Comparison of ENCODE assay signal across 17 cellular contexts in the genomic region with DNA sequence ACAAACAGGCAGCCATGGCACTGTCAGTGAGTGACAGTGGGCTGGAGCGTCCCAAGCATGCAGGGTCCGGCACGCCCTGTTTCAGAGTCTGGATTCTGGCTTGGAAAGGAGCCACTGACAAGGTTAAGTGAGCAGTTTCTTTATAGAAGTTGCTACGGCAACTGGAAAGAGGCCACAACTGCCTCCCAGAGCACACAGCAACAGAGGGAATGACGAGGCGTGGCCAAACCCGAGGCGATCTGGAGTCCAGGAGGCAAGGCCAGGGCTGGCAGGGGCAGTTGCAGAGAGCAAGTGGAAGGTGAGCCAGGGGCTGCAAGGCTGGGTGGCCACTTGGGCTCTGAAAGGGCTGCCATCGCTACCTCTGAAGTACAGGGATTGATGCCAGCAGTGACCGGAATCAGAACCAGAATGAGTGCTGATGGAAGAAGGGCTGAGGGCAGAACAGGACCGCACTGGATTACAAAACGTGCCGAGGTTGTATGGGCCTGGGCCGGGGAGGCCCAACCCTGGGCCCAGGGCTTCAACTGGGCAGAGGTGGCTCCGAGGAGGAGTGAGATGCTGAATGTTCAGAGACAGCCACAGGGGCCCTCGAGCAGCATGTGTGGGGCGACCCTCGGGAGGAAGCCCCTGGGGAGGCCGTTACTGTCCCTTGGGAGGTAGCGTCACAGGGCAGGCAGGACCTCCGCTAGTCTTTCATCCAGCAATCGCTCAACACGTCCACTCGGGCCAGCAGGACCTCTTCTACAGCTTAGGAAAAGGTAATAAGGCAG. TPM values are rescaled to one million over a fixed set of nuclear protein-coding genes. Genes with fewer than 3 reads are reported as not detected.
DNase-seq lines count a peak whose midpoint lies in the region; ATAC-seq, FAIRE-seq and TF ChIP-seq lines count a peak whose summit lies in the region.
"Had no signal": no experiment of that assay in that cellular context is flagged by ENCODE, and none has a peak within 500 bp of the region (broad histone marks: within the 10 kb centered on the region; RNA-seq: fewer than 3 reads in every experiment).

No MANE protein-coding gene starts in this region.

- peaks cover 2% of the 10 kb centered on the region for H3K79me2 ChIP-seq in HepG2 (ENCODE audit: insufficient read depth, low read length)

- TF ChIP-seq RAD21 in HepG2 (CRISPR knock-in tag; IDR thresholded peaks at IDR 0.05) = no peak

- TF ChIP-seq EP300 in HepG2 (IDR thresholded peaks at IDR 0.05; ENCODE audit: low read depth in 2 of 2, low read length in 2 of 2) = no peak
- no peak for TF ChIP-seq EP300 in HepG2 (CRISPR knock-in tag; IDR thresholded peaks at IDR 0.05; ENCODE audit: borderline replicate concordance)
- TF ChIP-seq EP300 in transverse colon (IDR thresholded peaks at IDR 0.05; ENCODE audit: low read depth) = no peak

- peaks cover 10% of the 10 kb centered on the region for H3K9me3 Mint-ChIP-seq in endodermal cell
- H3K9me3 Mint-ChIP-seq: activated T-cell treated with anti-CD3 and anti-CD28 coated beads, Interleukin-2, amount 50 U/mL, for 24 hours; GM23338; stimulated activated naive CD8-positive, alpha-beta T cell treated with anti-CD3 and anti-CD28 coated beads, Interleukin-15, amount 100 ng/mL, for 72 hours had no signal

- peaks cover 54% of the 10 kb centered on the region for H3K36me3 Mint-ChIP-seq in endodermal cell (ENCODE audit: low read depth)

- no peak for TF ChIP-seq CTCF in endodermal cell (conservative IDR thresholded peaks at IDR 0.05)
- TF ChIP-seq CTCF in HepG2 (CRISPR knock-in tag; IDR thresholded peaks at IDR 0.05) = no peak
- TF ChIP-seq CTCF in transverse colon (IDR thresholded peaks at IDR 0.05) = no peak

- no TSS peak for BruUV-seq in HepG2 (replicated peaks; lab: Mats Ljungman, UMichigan)

- CTCF ChIA-PET in HepG2 (lab: Yijun Ruan, JAX; ENCODE audit: low intra/inter-chr PET ratio, low total read pairs) = no interaction called here

- in situ Hi-C loops in HepG2 (cut with HindIII; ENCODE audit: extremely low pct_ligation_motif_present, low pct_unique_long_range_greater_than_20kb) = no loop called here
- in situ Hi-C loops in transverse colon (cut with MboI; ENCODE audit: low pct_ligation_motif_present in 1 of 4, low pct_unique_long_range_greater_than_20kb in 1 of 4, low sequenced_read_pairs in 3 of 4) = no loop called here
- in situ Hi-C loops in HAP-1 (cut with MboI; ENCODE audit: low sequenced_read_pairs) = no loop called here

- 92 to 95% methylated on average over 21 to 24 of the region's 24 CpGs for WGBS in endodermal cell (ENCODE audit: insufficient coverage in 1 of 2, insufficient read length in 1 of 2), 2 experiments
- 92% methylated on average over 21 of the region's 24 CpGs for WGBS in HepG2 (ENCODE audit: low lambda C conversion rate)
- WGBS in transverse colon (ENCODE audit: low coverage in 1 of 2), 2 donors = 66 to 87% methylated on average over 7 to 24 of the region's 24 CpGs

- H4K20me1 ChIP-seq in HepG2 (ENCODE audit: insufficient read depth, low read length) = peaks cover 4% of the 10 kb centered on the region; the same call in 1 of the 2 replicates

- no peak overlapping the region for H2AFZ ChIP-seq in HepG2 (ENCODE audit: low read length)
- H2AFZ ChIP-seq: GM23338 had no signal

- H3K4me3 ChIP-seq in endodermal cell (ENCODE audit: low read length) (no peak overlapping the region), HepG2 (replicated peaks in 1 of 3; ENCODE audit: insufficient read depth in 1 of 3, low read depth in 2 of 3, low read length in 3 of 3) (no peak overlapping the region), transverse colon (no peak overlapping the region), HAP-1 (no peak overlapping the region)
- H3K4me3 ChIP-seq: GM23338 had no signal

- peak overlapping the region; percentile 6 for H3K27ac Mint-ChIP-seq in endodermal cell
- H3K27ac Mint-ChIP-seq: activated T-cell treated with anti-CD3 and anti-CD28 coated beads, Interleukin-2, amount 50 U/mL, for 24 hours; GM23338 had no signal

- intact Hi-C loops in Right ventricle myocardium inferior (cut with DNase I) = no loop called here
- intact Hi-C loops in left cardiac atrium (cut with DNase I) = no loop called here
- intact Hi-C loops in HepG2 (cut with micrococcal nuclease; ENCODE audit: unreplicated experiment) = no loop called here
- intact Hi-C loops in transverse colon (cut with DNase I; ENCODE audit: low total_unique reads) = no loop called here

- H3K27me3 ChIP-seq in endodermal cell (ENCODE audit: control insufficient read depth, insufficient read depth, low read length, poor library complexity, severe bottlenecking) = no peaks in the 10 kb centered on the region
- no peaks in the 10 kb centered on the region for H3K27me3 ChIP-seq in HepG2 (ENCODE audit: control insufficient read depth in 1 of 2, insufficient read depth in 2 of 2, low read length in 2 of 2)
- no peaks in the 10 kb centered on the region for H3K27me3 ChIP-seq in transverse colon
- no peaks in the 10 kb centered on the region for H3K27me3 ChIP-seq in HAP-1 (ENCODE audit: low read depth)

- FAIRE-seq in HepG2 (lab: Jason Lieb, UNC) (no peak), GM12891 (lab: Jason Lieb, UNC) (no peak)

- POLR2A ChIA-PET in HepG2 (lab: Yijun Ruan, JAX) = no interaction called here

- no peak overlapping the region for H3K4me3 Mint-ChIP-seq in endodermal cell
- H3K4me3 Mint-ChIP-seq: activated T-cell treated with anti-CD3 and anti-CD28 coated beads, Interleukin-2, amount 50 U/mL, for 24 hours; GM23338; stimulated activated naive CD8-positive, alpha-beta T cell treated with anti-CD3 and anti-CD28 coated beads, Interleukin-15, amount 100 ng/mL, for 72 hours had no signal

- no peaks in the 10 kb centered on the region for H3K27me3 Mint-ChIP-seq in endodermal cell (ENCODE audit: insufficient read depth)
- H3K27me3 Mint-ChIP-seq: activated T-cell treated with anti-CD3 and anti-CD28 coated beads, Interleukin-2, amount 50 U/mL, for 24 hours; stimulated activated naive CD8-positive, alpha-beta T cell treated with anti-CD3 and anti-CD28 coated beads, Interleukin-15, amount 100 ng/mL, for 72 hours had no signal

- no peak overlapping the region for H3K9ac ChIP-seq in endodermal cell (ENCODE audit: extremely low read depth, low read length, poor library complexity, severe bottlenecking)
- no peak overlapping the region for H3K9ac ChIP-seq in HepG2 (ENCODE audit: insufficient read depth, low read depth, low read length)

- H3K4me1 Mint-ChIP-seq in endodermal cell = no peaks in the 10 kb centered on the region

- H3K4me1 ChIP-seq in endodermal cell (ENCODE audit: control insufficient read depth, insufficient read depth, low read length) (no peaks in the 10 kb centered on the region), HepG2 (ENCODE audit: insufficient read depth, low read length) (peaks cover 31% of the 10 kb centered on the region), transverse colon (peaks cover 10 to 27% (median 11%) of the 10 kb centered on the region in 4 donors), HAP-1 (peaks cover 4% of the 10 kb centered on the region)

- H3K4me2 ChIP-seq in HepG2 (ENCODE audit: low read depth, low read length) = no peak overlapping the region
- H3K4me2 ChIP-seq: GM23338 had no signal

- peaks cover 53% of the 10 kb centered on the region for H3K36me3 ChIP-seq in endodermal cell (ENCODE audit: control insufficient read depth, insufficient read depth, low read length)
- peaks cover 13 to 39% of the 10 kb centered on the region in 2 experiments for H3K36me3 ChIP-seq in HepG2 (replicated peaks in 1 of 2; ENCODE audit: control insufficient read depth in 1 of 2, insufficient read depth in 2 of 2, low read length in 2 of 2)
- peaks cover 0 to 16% (median 2%) of the 10 kb centered on the region in 4 donors for H3K36me3 ChIP-seq in transverse colon
- peaks cover 55% of the 10 kb centered on the region for H3K36me3 ChIP-seq in HAP-1 (replicated peaks)

- no peak for TF ChIP-seq POLR2A in HepG2 (IDR thresholded peaks at IDR 0.05; ENCODE audit: insufficient read depth in 1 of 2, low read depth in 2 of 2, low read length in 2 of 2)
- TF ChIP-seq POLR2A in transverse colon (IDR thresholded peaks at IDR 0.05) = no peak
- no peak for TF ChIP-seq POLR2A in GM12891 (IDR thresholded peaks at IDR 0.05; ENCODE audit: low read depth, low read length)

- ATAC-seq in Right ventricle myocardium inferior (peak; percentile 20), left cardiac atrium (no peak), HepG2 (no peak), GM21381 (IDR thresholded peaks at IDR 0.05; ENCODE audit: unreplicated experiment) (no peak)
- ATAC-seq: GM23338; SK-N-SH treated with all-trans-retinoic acid at 6 μM for 48 hours; stimulated activated naive CD8-positive, alpha-beta T cell treated with anti-CD3 and anti-CD28 coated beads, Interleukin-15, amount 100 ng/mL, for 72 hours had no signal

- H3K27ac ChIP-seq in endodermal cell (ENCODE audit: low read depth, low read length) (no peak overlapping the region), HepG2 (ENCODE audit: extremely low read length, insufficient read depth, low read length) (no peak overlapping the region), transverse colon (peak overlapping the region; percentile 2 to 69 (median 35))
- H3K27ac ChIP-seq: epithelial cell of prostate had no signal

- peaks cover 5% of the 10 kb centered on the region for H3K9me3 ChIP-seq in endodermal cell (ENCODE audit: control insufficient read depth, low read length)
- no peaks in the 10 kb centered on the region for H3K9me3 ChIP-seq in HepG2 (ENCODE audit: low read length)
- no peaks in the 10 kb centered on the region for H3K9me3 ChIP-seq in transverse colon
- no peaks in the 10 kb centered on the region for H3K9me3 ChIP-seq in HAP-1

- DNase-seq in Right ventricle myocardium inferior (ENCODE audit: missing footprints) = no peak
- DNase-seq in left cardiac atrium = no peak
- no peak for DNase-seq in endodermal cell
- no peak for DNase-seq in HepG2 (ENCODE audit: low spot score)
- peak; percentile 65 for DNase-seq in transverse colon
- no peak for DNase-seq in GM12891 (ENCODE audit: insufficient read length, low spot score)
- DNase-seq in HAP-1 (ENCODE audit: low spot score in 2 of 2) = no peak
- DNase-seq: activated CD4-positive, alpha-beta T cell treated with anti-CD3 and anti-CD28 coated beads, Interleukin-2, amount 50 U/mL, for 48 hours; activated T-cell treated with anti-CD3 and anti-CD28 coated beads, Interleukin-2, amount 50 U/mL, for 24 hours; head of caudate nucleus; NCI-H1694 treated with DMSO at 0.1 percent for 48 hours; NCI-H510A treated with DMSO at 0.1 percent for 48 hours; stimulated activated naive CD8-positive, alpha-beta T cell treated with anti-CD3 and anti-CD28 coated beads, Interleukin-15, amount 100 ng/mL, for 72 hours had no signal

RNA-seq across cellular contexts. Expression of a gene that starts 4.6 kb away (rescaled TPM):
- total RNA-seq in Right ventricle myocardium inferior = 244 TPM
- total RNA-seq in left cardiac atrium = 100 to 1,000 TPM; 171 to 182 TPM
- total RNA-seq in endodermal cell = 10 to 100 TPM; 43.7 to 49.6 TPM
- polyA plus RNA-seq in endodermal cell (2013, experiment 1 of 2) = 31.6 TPM
- 27.9 TPM for polyA plus RNA-seq in endodermal cell (2013, experiment 2 of 2)
- 48.9 and 54.0 TPM in 2 replicates for total RNA-seq in HepG2 (2016; rRNA removed; fragmentation: Illumina TruSeq; extraction: Trizol)
- 48.5 and 55.5 TPM in 2 replicates for total RNA-seq in HepG2 (2016; cell fraction: cytosol; rRNA removed; fragmentation: Illumina TruSeq; extraction: Trizol; ENCODE audit: low read depth)
- total RNA-seq in HepG2 (2016; cell fraction: insoluble cytoplasmic fraction; rRNA removed; fragmentation: Illumina TruSeq; extraction: Trizol) = 53.0 and 54.1 TPM in 2 replicates
- 49.2 and 61.1 TPM in 2 replicates for total RNA-seq in HepG2 (2016; cell fraction: membrane; rRNA removed; fragmentation: Illumina TruSeq; extraction: Trizol)
- total RNA-seq in HepG2 (2016; cell fraction: nucleus; rRNA removed; fragmentation: Illumina TruSeq; extraction: Trizol) = 19.0 and 19.6 TPM in 2 replicates
- 20.9 and 23.4 TPM in 2 replicates for polyA plus RNA-seq in HepG2 (2011; rRNA removed)
- 18.5 and 46.9 TPM in 2 replicates for polyA plus RNA-seq in HepG2 (2011; cell fraction: cytosol; rRNA removed)
- 23.0 and 28.2 TPM in 2 replicates for polyA plus RNA-seq in HepG2 (2011; cell fraction: nucleus; rRNA removed)
- 15.6 and 26.9 TPM in 2 replicates for polyA plus RNA-seq in HepG2 (2012)
- polyA plus RNA-seq in HepG2 (2016; cell fraction: cytosol; fragmentation: Illumina TruSeq; extraction: Trizol; ENCODE audit: low read depth) = 54.8 and 61.0 TPM in 2 replicates
- polyA plus RNA-seq in HepG2 (2016; cell fraction: insoluble cytoplasmic fraction; fragmentation: Illumina TruSeq; extraction: Trizol; ENCODE audit: low read depth) = 43.5 and 50.2 TPM in 2 replicates
- 42.3 and 46.2 TPM in 2 replicates for polyA plus RNA-seq in HepG2 (2016; cell fraction: membrane; fragmentation: Illumina TruSeq; extraction: Trizol; ENCODE audit: low read depth)
- polyA plus RNA-seq in HepG2 (2016; cell fraction: nucleus; fragmentation: Illumina TruSeq; extraction: Trizol; ENCODE audit: insufficient read depth, low read depth) = 35.6 and 38.1 TPM in 2 replicates
- polyA minus RNA-seq in HepG2 (2011; rRNA and poly(A)+ RNA removed; ENCODE audit: low replicate concordance) = 6.4 and 7.1 TPM in 2 replicates
- polyA minus RNA-seq in HepG2 (2011; cell fraction: cytosol; rRNA and poly(A)+ RNA removed) = 8.6 and 11.1 TPM in 2 replicates
- 2.1 and 2.2 TPM in 2 replicates for polyA minus RNA-seq in HepG2 (2011; cell fraction: nucleus; rRNA and poly(A)+ RNA removed)
- 100 to 1,000 TPM; 109 to 144 (median 119) TPM for total RNA-seq in transverse colon
- polyA plus RNA-seq in GM12891 (2012; ENCODE audit: low read depth, missing spikeins) = 43.6 TPM

RNA-seq across cellular contexts. Expression of a gene that starts 6.1 kb away (rescaled TPM):
- total RNA-seq in Right ventricle myocardium inferior (9.8 TPM), left cardiac atrium (1 to 10 TPM; 5.8 to 6.1 TPM), endodermal cell (1 to 10 TPM; 2.0 to 2.4 TPM), HepG2 (2016; rRNA removed; fragmentation: Illumina TruSeq; extraction: Trizol) (0.21 and 0.42 TPM in 2 replicates), transverse colon (10 to 100 TPM; 16.0 to 95.4 (median 24.9) TPM)
- polyA plus RNA-seq in endodermal cell (2013, experiment 1 of 2) = 1.8 TPM
- polyA plus RNA-seq in endodermal cell (2013, experiment 2 of 2) = 1.4 TPM
- total RNA-seq in HepG2 (2016; cell fraction: cytosol; rRNA removed; fragmentation: Illumina TruSeq; extraction: Trizol; ENCODE audit: low read depth) = 0.30 and 0.53 TPM in 2 replicates
- total RNA-seq in HepG2 (2016; cell fraction: insoluble cytoplasmic fraction; rRNA removed; fragmentation: Illumina TruSeq; extraction: Trizol) = 0.25 and 0.39 TPM in 2 replicates
- 0.21 and 0.28 TPM in 2 replicates for total RNA-seq in HepG2 (2016; cell fraction: membrane; rRNA removed; fragmentation: Illumina TruSeq; extraction: Trizol)
- 0.69 and 0.87 TPM in 2 replicates for total RNA-seq in HepG2 (2016; cell fraction: nucleus; rRNA removed; fragmentation: Illumina TruSeq; extraction: Trizol)
- polyA plus RNA-seq in HepG2 (2011; rRNA removed) = 1.5 and 1.9 TPM in 2 replicates
- polyA plus RNA-seq in HepG2 (2011; cell fraction: cytosol; rRNA removed) = 0.77 and 1.1 TPM in 2 replicates
- 17.1 and 19.3 TPM in 2 replicates for polyA plus RNA-seq in HepG2 (2011; cell fraction: nucleus; rRNA removed)
- polyA plus RNA-seq in HepG2 (2012) = 3.1 and 3.5 TPM in 2 replicates
- polyA plus RNA-seq in HepG2 (2016; cell fraction: cytosol; fragmentation: Illumina TruSeq; extraction: Trizol; ENCODE audit: low read depth) = 0.14 and 0.20 TPM in 2 replicates
- polyA plus RNA-seq in HepG2 (2016; cell fraction: insoluble cytoplasmic fraction; fragmentation: Illumina TruSeq; extraction: Trizol; ENCODE audit: low read depth) = 0.43 and 0.47 TPM in 2 replicates
- 0.27 and 0.30 TPM in 2 replicates for polyA plus RNA-seq in HepG2 (2016; cell fraction: membrane; fragmentation: Illumina TruSeq; extraction: Trizol; ENCODE audit: low read depth)
- 3.4 and 3.5 TPM in 2 replicates for polyA plus RNA-seq in HepG2 (2016; cell fraction: nucleus; fragmentation: Illumina TruSeq; extraction: Trizol; ENCODE audit: insufficient read depth, low read depth)
- 1.2 and 1.9 TPM in 2 replicates for polyA minus RNA-seq in HepG2 (2011; rRNA and poly(A)+ RNA removed; ENCODE audit: low replicate concordance)
- 0.49 and 1.6 TPM in 2 replicates for polyA minus RNA-seq in HepG2 (2011; cell fraction: cytosol; rRNA and poly(A)+ RNA removed)
- polyA minus RNA-seq in HepG2 (2011; cell fraction: nucleus; rRNA and poly(A)+ RNA removed) = 2.7 and 2.9 TPM in 2 replicates
- polyA plus RNA-seq in GM12891 (2012; ENCODE audit: low read depth, missing spikeins) = 1.3 TPM

RNA-seq across cellular contexts. Expression of a gene that starts 22.5 kb away (rescaled TPM):
- total RNA-seq in Right ventricle myocardium inferior (17.2 TPM), left cardiac atrium (10 to 100 TPM; 18.4 to 21.4 TPM), endodermal cell (10 to 100 TPM; 48.9 to 50.4 TPM), HepG2 (2016; rRNA removed; fragmentation: Illumina TruSeq; extraction: Trizol) (22.6 and 31.6 TPM in 2 replicates), transverse colon (10 to 100 TPM; 28.8 to 53.5 (median 36.6) TPM)
- 44.3 TPM for polyA plus RNA-seq in endodermal cell (2013, experiment 1 of 2)
- 43.0 TPM for polyA plus RNA-seq in endodermal cell (2013, experiment 2 of 2)
- 23.7 and 28.0 TPM in 2 replicates for total RNA-seq in HepG2 (2016; cell fraction: cytosol; rRNA removed; fragmentation: Illumina TruSeq; extraction: Trizol; ENCODE audit: low read depth)
- 21.4 and 31.8 TPM in 2 replicates for total RNA-seq in HepG2 (2016; cell fraction: insoluble cytoplasmic fraction; rRNA removed; fragmentation: Illumina TruSeq; extraction: Trizol)
- total RNA-seq in HepG2 (2016; cell fraction: membrane; rRNA removed; fragmentation: Illumina TruSeq; extraction: Trizol) = 27.7 and 31.4 TPM in 2 replicates
- 34.5 and 40.2 TPM in 2 replicates for total RNA-seq in HepG2 (2016; cell fraction: nucleus; rRNA removed; fragmentation: Illumina TruSeq; extraction: Trizol)
- polyA plus RNA-seq in HepG2 (2011; rRNA removed) = 27.6 and 36.9 TPM in 2 replicates
- polyA plus RNA-seq in HepG2 (2011; cell fraction: cytosol; rRNA removed) = 15.3 and 20.0 TPM in 2 replicates
- 128 and 151 TPM in 2 replicates for polyA plus RNA-seq in HepG2 (2011; cell fraction: nucleus; rRNA removed)
- polyA plus RNA-seq in HepG2 (2012) = 15.1 and 23.7 TPM in 2 replicates
- 12.4 and 19.6 TPM in 2 replicates for polyA plus RNA-seq in HepG2 (2016; cell fraction: cytosol; fragmentation: Illumina TruSeq; extraction: Trizol; ENCODE audit: low read depth)
- polyA plus RNA-seq in HepG2 (2016; cell fraction: insoluble cytoplasmic fraction; fragmentation: Illumina TruSeq; extraction: Trizol; ENCODE audit: low read depth) = 16.4 and 19.1 TPM in 2 replicates
- polyA plus RNA-seq in HepG2 (2016; cell fraction: membrane; fragmentation: Illumina TruSeq; extraction: Trizol; ENCODE audit: low read depth) = 18.6 and 24.9 TPM in 2 replicates
- 78.6 and 82.4 TPM in 2 replicates for polyA plus RNA-seq in HepG2 (2016; cell fraction: nucleus; fragmentation: Illumina TruSeq; extraction: Trizol; ENCODE audit: insufficient read depth, low read depth)
- polyA minus RNA-seq in HepG2 (2011; rRNA and poly(A)+ RNA removed; ENCODE audit: low replicate concordance) = 13.7 and 46.0 TPM in 2 replicates
- polyA minus RNA-seq in HepG2 (2011; cell fraction: cytosol; rRNA and poly(A)+ RNA removed) = 4.0 and 7.5 TPM in 2 replicates
- polyA minus RNA-seq in HepG2 (2011; cell fraction: nucleus; rRNA and poly(A)+ RNA removed) = 27.8 and 33.3 TPM in 2 replicates
- 16.5 TPM for polyA plus RNA-seq in GM12891 (2012; ENCODE audit: low read depth, missing spikeins)

RNA-seq across cellular contexts. Expression of a gene that starts 34.1 kb away (rescaled TPM):
- 10.8 TPM for total RNA-seq in Right ventricle myocardium inferior
- total RNA-seq in left cardiac atrium = 10 to 100 TPM in 1 of 2 donors, 1 to 10 TPM in 1; 9.4 to 12.2 TPM
- 10 to 100 TPM; 47.8 to 51.0 TPM for total RNA-seq in endodermal cell
- 42.9 TPM for polyA plus RNA-seq in endodermal cell (2013, experiment 1 of 2)
- polyA plus RNA-seq in endodermal cell (2013, experiment 2 of 2) = 39.3 TPM
- 29.6 and 38.7 TPM in 2 replicates for total RNA-seq in HepG2 (2016; rRNA removed; fragmentation: Illumina TruSeq; extraction: Trizol)
- 103 and 108 TPM in 2 replicates for total RNA-seq in HepG2 (2016; cell fraction: cytosol; rRNA removed; fragmentation: Illumina TruSeq; extraction: Trizol; ENCODE audit: low read depth)
- 26.0 and 40.1 TPM in 2 replicates for total RNA-seq in HepG2 (2016; cell fraction: insoluble cytoplasmic fraction; rRNA removed; fragmentation: Illumina TruSeq; extraction: Trizol)
- 93.6 and 97.4 TPM in 2 replicates for total RNA-seq in HepG2 (2016; cell fraction: membrane; rRNA removed; fragmentation: Illumina TruSeq; extraction: Trizol)
- 26.3 and 30.8 TPM in 2 replicates for total RNA-seq in HepG2 (2016; cell fraction: nucleus; rRNA removed; fragmentation: Illumina TruSeq; extraction: Trizol)
- 21.3 and 21.8 TPM in 2 replicates for polyA plus RNA-seq in HepG2 (2011; rRNA removed)
- polyA plus RNA-seq in HepG2 (2011; cell fraction: cytosol; rRNA removed) = 19.1 and 23.2 TPM in 2 replicates
- 46.9 and 49.7 TPM in 2 replicates for polyA plus RNA-seq in HepG2 (2011; cell fraction: nucleus; rRNA removed)
- polyA plus RNA-seq in HepG2 (2012) = 16.9 and 18.6 TPM in 2 replicates
- polyA plus RNA-seq in HepG2 (2016; cell fraction: cytosol; fragmentation: Illumina TruSeq; extraction: Trizol; ENCODE audit: low read depth) = 80.6 TPM in 2 replicates
- polyA plus RNA-seq in HepG2 (2016; cell fraction: insoluble cytoplasmic fraction; fragmentation: Illumina TruSeq; extraction: Trizol; ENCODE audit: low read depth) = 32.1 and 34.5 TPM in 2 replicates
- 89.7 and 93.0 TPM in 2 replicates for polyA plus RNA-seq in HepG2 (2016; cell fraction: membrane; fragmentation: Illumina TruSeq; extraction: Trizol; ENCODE audit: low read depth)
- polyA plus RNA-seq in HepG2 (2016; cell fraction: nucleus; fragmentation: Illumina TruSeq; extraction: Trizol; ENCODE audit: insufficient read depth, low read depth) = 60.9 and 67.4 TPM in 2 replicates
- polyA minus RNA-seq in HepG2 (2011; rRNA and poly(A)+ RNA removed; ENCODE audit: low replicate concordance) = 9.8 and 59.1 TPM in 2 replicates
- polyA minus RNA-seq in HepG2 (2011; cell fraction: cytosol; rRNA and poly(A)+ RNA removed) = 6.4 and 6.5 TPM in 2 replicates
- polyA minus RNA-seq in HepG2 (2011; cell fraction: nucleus; rRNA and poly(A)+ RNA removed) = 13.0 and 13.1 TPM in 2 replicates
- 10 to 100 TPM in 2 of 4 donors, 1 to 10 TPM in 2; 6.7 to 11.5 (median 9.8) TPM for total RNA-seq in transverse colon
- 20.4 TPM for polyA plus RNA-seq in GM12891 (2012; ENCODE audit: low read depth, missing spikeins)

RNA-seq across cellular contexts. Expression of a gene that starts 49.2 kb away (rescaled TPM):
- 17.5 TPM for total RNA-seq in Right ventricle myocardium inferior
- total RNA-seq in left cardiac atrium = 10 to 100 TPM; 17.3 to 20.0 TPM
- 10 to 100 TPM; 41.5 to 46.2 TPM for total RNA-seq in endodermal cell
- polyA plus RNA-seq in endodermal cell (2013, experiment 1 of 2) = 23.5 TPM
- 18.6 TPM for polyA plus RNA-seq in endodermal cell (2013, experiment 2 of 2)
- 13.4 and 21.7 TPM in 2 replicates for total RNA-seq in HepG2 (2016; rRNA removed; fragmentation: Illumina TruSeq; extraction: Trizol)
- total RNA-seq in HepG2 (2016; cell fraction: cytosol; rRNA removed; fragmentation: Illumina TruSeq; extraction: Trizol; ENCODE audit: low read depth) = 8.4 and 10.0 TPM in 2 replicates
- total RNA-seq in HepG2 (2016; cell fraction: insoluble cytoplasmic fraction; rRNA removed; fragmentation: Illumina TruSeq; extraction: Trizol) = 12.6 and 23.4 TPM in 2 replicates
- total RNA-seq in HepG2 (2016; cell fraction: membrane; rRNA removed; fragmentation: Illumina TruSeq; extraction: Trizol) = 8.5 and 10.9 TPM in 2 replicates
- 14.0 and 15.0 TPM in 2 replicates for total RNA-seq in HepG2 (2016; cell fraction: nucleus; rRNA removed; fragmentation: Illumina TruSeq; extraction: Trizol)
- polyA plus RNA-seq in HepG2 (2011; rRNA removed) = 44.4 and 50.9 TPM in 2 replicates
- 23.8 and 38.3 TPM in 2 replicates for polyA plus RNA-seq in HepG2 (2011; cell fraction: cytosol; rRNA removed)
- 240 and 305 TPM in 2 replicates for polyA plus RNA-seq in HepG2 (2011; cell fraction: nucleus; rRNA removed)
- 16.2 and 19.0 TPM in 2 replicates for polyA plus RNA-seq in HepG2 (2012)
- polyA plus RNA-seq in HepG2 (2016; cell fraction: cytosol; fragmentation: Illumina TruSeq; extraction: Trizol; ENCODE audit: low read depth) = 5.5 and 7.1 TPM in 2 replicates
- 13.7 and 16.1 TPM in 2 replicates for polyA plus RNA-seq in HepG2 (2016; cell fraction: insoluble cytoplasmic fraction; fragmentation: Illumina TruSeq; extraction: Trizol; ENCODE audit: low read depth)
- polyA plus RNA-seq in HepG2 (2016; cell fraction: membrane; fragmentation: Illumina TruSeq; extraction: Trizol; ENCODE audit: low read depth) = 6.1 and 7.5 TPM in 2 replicates
- 53.7 and 57.4 TPM in 2 replicates for polyA plus RNA-seq in HepG2 (2016; cell fraction: nucleus; fragmentation: Illumina TruSeq; extraction: Trizol; ENCODE audit: insufficient read depth, low read depth)
- polyA minus RNA-seq in HepG2 (2011; rRNA and poly(A)+ RNA removed; ENCODE audit: low replicate concordance) = 48.5 and 187 TPM in 2 replicates
- 10.7 and 12.0 TPM in 2 replicates for polyA minus RNA-seq in HepG2 (2011; cell fraction: cytosol; rRNA and poly(A)+ RNA removed)
- polyA minus RNA-seq in HepG2 (2011; cell fraction: nucleus; rRNA and poly(A)+ RNA removed) = 32.6 and 32.9 TPM in 2 replicates
- 100 to 1,000 TPM; 132 to 560 (median 370) TPM for total RNA-seq in transverse colon
- 15.7 TPM for polyA plus RNA-seq in GM12891 (2012; ENCODE audit: low read depth, missing spikeins)

Comparison
In these comparisons a context has a peak if more than half of its experiments do, and no peak if none do; other contexts are left out.
1. H3K27ac ChIP-seq: peak in transverse colon (4 of 4); none in endodermal cell (single experiment) and HepG2 (single experiment).